ENCODE assay signal across 19 cellular contexts in genomic region chr17:75809631-75810111, GRCh38. TPM values are rescaled to one million over a fixed set of nuclear protein-coding genes. Genes with fewer than 3 reads are reported as not detected.
DNase-seq lines count a peak whose midpoint lies in the region; TF ChIP-seq lines count a peak whose summit lies in the region.
"Had no signal": no experiment of that assay in that cellular context is flagged by ENCODE, and none has a peak within 500 bp of the region (broad histone marks: within the 10 kb centered on the region; RNA-seq: fewer than 3 reads in every experiment).

No MANE protein-coding gene starts in this region.

- no peak overlapping the region for H2AFZ ChIP-seq in ACC112 (ENCODE audit: low read length, unreplicated experiment)

- TF ChIP-seq CTCF in brain microvascular endothelial cell (IDR thresholded peaks at IDR 0.05; ENCODE audit: low read depth, low read length, missing control alignments) = no peak
- TF ChIP-seq CTCF in right atrium auricular region (IDR thresholded peaks at IDR 0.05) = no peak

- CTCF ChIA-PET in activated naive CD4-positive, alpha-beta T cell treated with anti-CD3 and anti-CD28 coated beads, Interleukin-2, amount 10 ng/mL, durations not matched to agents 7 days and 5 days (lab: Charles Lee) = interaction anchor here (0.9 kb wide), 1 partner anchor 17 kb away, joined by 3 read pairs; no protein-coding TSS in a partner anchor

- H3K4me3 ChIP-seq in ACC112 (ENCODE audit: low read depth, low read length) (no peak overlapping the region), brain microvascular endothelial cell (ENCODE audit: low read depth, low read length) (no peak overlapping the region), right atrium auricular region (no peak overlapping the region), skeletal muscle satellite cell (ENCODE audit: low read length) (no peak overlapping the region)
- H3K4me3 ChIP-seq: thoracic aorta had no signal

- H3K4me3 Mint-ChIP-seq in activated naive CD4-positive, alpha-beta T cell treated with anti-CD3 and anti-CD28 coated beads, Interleukin-2, amount 10 ng/mL, durations not matched to agents 7 days and 5 days = no peak overlapping the region
- H3K4me3 Mint-ChIP-seq: activated CD8-positive, alpha-beta T cell treated with anti-CD3 and anti-CD28 coated beads for 36 hours; activated T-helper 1 cell treated with anti-CD3 and anti-CD28 coated beads, Interleukin-12 subunit alpha, Interleukin-12 subunit beta, Interleukin-2, Interleukin-4 antibody, amounts not matched to agents 30 ng/mL and 10 ng/mL and 1 ng/mL, durations not matched to agents 14 hours and 24 hours and 36 hours; CD8-positive, alpha-beta memory T cell; naive B cell had no signal

- peaks cover 13% of the 10 kb centered on the region for H3K36me3 Mint-ChIP-seq in activated naive CD4-positive, alpha-beta T cell treated with anti-CD3 and anti-CD28 coated beads, Interleukin-2, amount 10 ng/mL, durations not matched to agents 7 days and 5 days
- H3K36me3 Mint-ChIP-seq: naive B cell had no signal

- H3K9me3 ChIP-seq in right atrium auricular region = no peaks in the 10 kb centered on the region
- no peaks in the 10 kb centered on the region for H3K9me3 ChIP-seq in skeletal muscle satellite cell (replicated peaks; ENCODE audit: low read length)
- H3K9me3 ChIP-seq: thoracic aorta had no signal

- H3K9me3 Mint-ChIP-seq in activated naive CD4-positive, alpha-beta T cell treated with anti-CD3 and anti-CD28 coated beads, Interleukin-2, amount 10 ng/mL, durations not matched to agents 7 days and 5 days = no peaks in the 10 kb centered on the region
- H3K9me3 Mint-ChIP-seq: activated CD8-positive, alpha-beta T cell treated with anti-CD3 and anti-CD28 coated beads for 36 hours; activated T-helper 1 cell treated with anti-CD3 and anti-CD28 coated beads, Interleukin-12 subunit alpha, Interleukin-12 subunit beta, Interleukin-2, Interleukin-4 antibody, amounts not matched to agents 30 ng/mL and 10 ng/mL and 1 ng/mL, durations not matched to agents 14 hours and 24 hours and 36 hours; CD8-positive, alpha-beta memory T cell; naive B cell had no signal

- H3K9ac ChIP-seq in skeletal muscle satellite cell (ENCODE audit: low read depth, low read length) = peak overlapping the region; percentile 19

- H3K4me1 ChIP-seq in ACC112 (ENCODE audit: control insufficient read depth, insufficient read depth, low read length, unreplicated experiment) = peaks cover 24% of the 10 kb centered on the region
- H3K4me1 ChIP-seq in right atrium auricular region = peaks cover 0 to 39% of the 10 kb centered on the region in 2 donors
- peaks cover 27% of the 10 kb centered on the region for H3K4me1 ChIP-seq in skeletal muscle satellite cell (ENCODE audit: control insufficient read depth, insufficient read depth, low read length)

- H3K36me3 ChIP-seq in ACC112 (ENCODE audit: insufficient read depth, low read length) (no peaks in the 10 kb centered on the region; the same call in 1 of the 2 replicates), brain microvascular endothelial cell (replicated peaks) (peaks cover 11% of the 10 kb centered on the region), right atrium auricular region (peaks cover 47% of the 10 kb centered on the region), skeletal muscle satellite cell (ENCODE audit: insufficient read depth, low read length) (peaks cover 35% of the 10 kb centered on the region)

- in situ Hi-C loops in brain microvascular endothelial cell (cut with HindIII; ENCODE audit: low pct_ligation_motif_present, low sequenced_read_pairs) = no loop called here

- peaks cover 4% of the 10 kb centered on the region for H3K79me2 ChIP-seq in ACC112 (ENCODE audit: control insufficient read depth, insufficient read depth, low read length, unreplicated experiment)

- H3K27ac ChIP-seq in ACC112 (ENCODE audit: low read depth, low read length) (peak overlapping the region; percentile 52; the same call in 1 of the 2 replicates), brain microvascular endothelial cell (peak overlapping the region; percentile 19), right atrium auricular region (peak overlapping the region; percentile 83 to 89)
- H3K27ac ChIP-seq: VCaP had no signal

- H3K27me3 Mint-ChIP-seq in activated naive CD4-positive, alpha-beta T cell treated with anti-CD3 and anti-CD28 coated beads, Interleukin-2, amount 10 ng/mL, durations not matched to agents 7 days and 5 days = no peaks in the 10 kb centered on the region
- H3K27me3 Mint-ChIP-seq: activated CD8-positive, alpha-beta T cell treated with anti-CD3 and anti-CD28 coated beads for 36 hours; CD8-positive, alpha-beta memory T cell; naive B cell; progenitor cell of endocrine pancreas had no signal

- no peak for DNase-seq in brain microvascular endothelial cell
- DNase-seq in right atrium auricular region (ENCODE audit: low spot score) = no peak
- no peak for DNase-seq in LoVo (ENCODE audit: low spot score)
- DNase-seq in activated naive CD4-positive, alpha-beta T cell treated with anti-CD3 and anti-CD28 coated beads, Interleukin-2, amount 10 ng/mL, durations not matched to agents 7 days and 5 days = no peak
- DNase-seq in iPS-NIHi7 (ENCODE audit: extremely low spot score) = no peak
- no peak for DNase-seq in NCI-H2196 (lab: John Stamatoyannopoulos, UW; ENCODE audit: unreplicated experiment)
- DNase-seq: activated CD8-positive, alpha-beta T cell treated with anti-CD3 and anti-CD28 coated beads for 36 hours; anterior cingulate cortex; hippocampal formation; naive B cell; stimulated activated CD4-positive, alpha-beta T cell treated with anti-CD3 and anti-CD28 coated beads, Interleukin-1b, Interleukin-23, amount 100 ng/mL, for 48 hours; SW 1271 had no signal

- H3K27me3 ChIP-seq in ACC112 (ENCODE audit: insufficient read depth, low read length) (no peaks in the 10 kb centered on the region), brain microvascular endothelial cell (replicated peaks) (no peaks in the 10 kb centered on the region), right atrium auricular region (no peaks in the 10 kb centered on the region), skeletal muscle satellite cell (ENCODE audit: control insufficient read depth, insufficient read depth, low read length) (no peaks in the 10 kb centered on the region)

- H3K4me1 Mint-ChIP-seq in activated naive CD4-positive, alpha-beta T cell treated with anti-CD3 and anti-CD28 coated beads, Interleukin-2, amount 10 ng/mL, durations not matched to agents 7 days and 5 days = no peaks in the 10 kb centered on the region

- H3K4me2 ChIP-seq in skeletal muscle satellite cell (ENCODE audit: low read length) = peak overlapping the region; percentile 59

- H3K27ac Mint-ChIP-seq in activated naive CD4-positive, alpha-beta T cell treated with anti-CD3 and anti-CD28 coated beads, Interleukin-2, amount 10 ng/mL, durations not matched to agents 7 days and 5 days = no peak overlapping the region
- H3K27ac Mint-ChIP-seq: activated CD8-positive, alpha-beta T cell treated with anti-CD3 and anti-CD28 coated beads for 36 hours; activated T-helper 1 cell treated with anti-CD3 and anti-CD28 coated beads, Interleukin-12 subunit alpha, Interleukin-12 subunit beta, Interleukin-2, Interleukin-4 antibody, amounts not matched to agents 30 ng/mL and 10 ng/mL and 1 ng/mL, durations not matched to agents 14 hours and 24 hours and 36 hours; CD8-positive, alpha-beta memory T cell; progenitor cell of endocrine pancreas had no signal

RNA-seq across cellular contexts. Expression of gene UNK, which starts 25.1 kb away (rescaled TPM):
- 10 to 100 TPM; 18.8 to 25.3 TPM for total RNA-seq in right atrium auricular region
- total RNA-seq in skeletal muscle satellite cell (2012; rRNA removed) = 10.9 and 12.9 TPM in 2 replicates

RNA-seq across cellular contexts. Expression of gene UNC13D, which starts 34.5 kb away (rescaled TPM):
- 10 to 100 TPM; 11.1 to 25.9 TPM for total RNA-seq in right atrium auricular region
- total RNA-seq in skeletal muscle satellite cell (2012; rRNA removed) = under 0.01 and 1.0 TPM in 2 replicates

RNA-seq across cellular contexts. Expression of gene GALK1, which starts 44.7 kb away (rescaled TPM):
- 10 to 100 TPM; 19.6 to 21.0 TPM for total RNA-seq in right atrium auricular region
- total RNA-seq in skeletal muscle satellite cell (2012; rRNA removed) = 41.8 and 53.3 TPM in 2 replicates

RNA-seq across cellular contexts. Expression of gene WBP2, which starts 45.5 kb away (rescaled TPM):
- 100 to 1,000 TPM in 1 of 2 donors, 10 to 100 TPM in 1; 100.0 to 163 TPM for total RNA-seq in right atrium auricular region
- 15.1 and 18.5 TPM in 2 replicates for total RNA-seq in skeletal muscle satellite cell (2012; rRNA removed)

Comparison
In these comparisons a context has a peak if more than half of its experiments do, and no peak if none do; other contexts are left out.
1. H3K27ac ChIP-seq: peak in every context shown above with its lines; median percentile 86 in right atrium auricular region; 52 in ACC112; 19 in brain microvascular endothelial cell.